Comparison of ENCODE assay signal across 13 cellular contexts in the genomic region with DNA sequence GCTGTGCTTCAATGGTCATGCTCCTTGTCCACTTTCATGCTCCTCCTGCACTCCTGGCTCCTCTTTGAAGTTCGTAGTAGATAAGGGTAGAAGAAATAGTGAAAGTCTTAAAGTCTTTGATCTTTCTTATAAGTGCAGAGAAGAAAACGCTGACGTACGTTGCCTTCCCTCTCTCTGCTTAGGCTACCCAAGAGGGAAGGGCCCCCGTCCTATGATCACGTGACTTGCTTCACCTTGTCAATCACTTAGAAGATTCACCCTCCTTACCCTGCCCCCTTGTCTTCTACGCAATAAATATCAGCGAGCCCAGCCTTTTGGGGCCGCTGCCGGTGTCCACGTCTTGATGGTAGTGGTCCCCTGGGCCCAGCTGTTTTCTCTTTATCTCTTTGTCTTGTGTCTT. TPM values are rescaled to one million over a fixed set of nuclear protein-coding genes. Genes with fewer than 3 reads are reported as not detected.
DNase-seq lines count a peak whose midpoint lies in the region; ATAC-seq and TF ChIP-seq lines count a peak whose summit lies in the region.
"Not testable (repeated sequence)": the region's sequence is repeated elsewhere in the genome, so short reads cannot be mapped to it uniquely, and the experiment has no call there.
"Had no signal": no experiment of that assay in that cellular context is flagged by ENCODE, and none has a peak within 500 bp of the region (broad histone marks: within the 10 kb centered on the region; RNA-seq: fewer than 3 reads in every experiment).

No MANE protein-coding gene starts in this region.

- peak in 3 of 5 donors; percentile 19 to 53 (median 35) for DNase-seq in CD4-positive, alpha-beta memory T cell
- DNase-seq in RWPE2 (ENCODE audit: low spot score); activated CD4-positive, alpha-beta T cell treated with anti-CD3 and anti-CD28 coated beads, Interleukin-2, amount 10 ng/mL, durations not matched to agents 7 days and 5 days; effector memory CD4-positive, alpha-beta T cell; memory B cell (ENCODE audit: low spot score in 2 of 2); stimulated activated effector memory CD8-positive, alpha-beta T cell treated with anti-CD3 and anti-CD28 coated beads, Interleukin-12 subunit alpha, Interleukin-12 subunit beta, amount 100 ng/mL, for 72 hours (ENCODE audit: low spot score in 2 of 2): not testable (repeated sequence)
- peak; percentile 36 for DNase-seq in activated naive CD4-positive, alpha-beta T cell treated with anti-CD3 and anti-CD28 coated beads, Interleukin-2, amount 10 ng/mL, durations not matched to agents 7 days and 5 days

- H3K36me3 ChIP-seq in CD4-positive, alpha-beta memory T cell (ENCODE audit: insufficient read depth, low read length); RWPE2 (ENCODE audit: low read depth); effector memory CD4-positive, alpha-beta T cell (ENCODE audit: control insufficient read depth, insufficient read depth, low read length): not testable (repeated sequence)

- peaks cover 41 to 71% (median 57%) of the 10 kb centered on the region in 4 donors for H3K4me1 Mint-ChIP-seq in CD4-positive, alpha-beta memory T cell
- H3K4me1 Mint-ChIP-seq in activated CD4-positive, alpha-beta T cell treated with anti-CD3 and anti-CD28 coated beads, Interleukin-2, amount 10 ng/mL, durations not matched to agents 7 days and 5 days, result peaks cover 60% of the 10 kb centered on the region
- H3K4me1 Mint-ChIP-seq in activated naive CD4-positive, alpha-beta T cell treated with anti-CD3 and anti-CD28 coated beads, Interleukin-2, amount 10 ng/mL, durations not matched to agents 7 days and 5 days, result peaks cover 66% of the 10 kb centered on the region
- peaks cover 28% of the 10 kb centered on the region for H3K4me1 Mint-ChIP-seq in memory B cell
- H3K4me1 Mint-ChIP-seq in stimulated activated effector memory CD8-positive, alpha-beta T cell treated with anti-CD3 and anti-CD28 coated beads, Interleukin-12 subunit alpha, Interleukin-12 subunit beta, amount 100 ng/mL, for 72 hours, result peaks cover 38% of the 10 kb centered on the region

- H3K9me3 ChIP-seq in CD4-positive, alpha-beta memory T cell (ENCODE audit: control insufficient read depth in 1 of 2, low read length in 2 of 2); RWPE2 (ENCODE audit: severe bottlenecking); effector memory CD4-positive, alpha-beta T cell (ENCODE audit: control insufficient read depth, low read length): not testable (repeated sequence)

- H3K36me3 Mint-ChIP-seq in CD4-positive, alpha-beta memory T cell; activated CD4-positive, alpha-beta T cell treated with anti-CD3 and anti-CD28 coated beads, Interleukin-2, amount 10 ng/mL, durations not matched to agents 7 days and 5 days (ENCODE audit: low read depth); memory B cell; stimulated activated effector memory CD8-positive, alpha-beta T cell treated with anti-CD3 and anti-CD28 coated beads, Interleukin-12 subunit alpha, Interleukin-12 subunit beta, amount 100 ng/mL, for 72 hours: not testable (repeated sequence)
- peaks cover 10% of the 10 kb centered on the region for H3K36me3 Mint-ChIP-seq in activated naive CD4-positive, alpha-beta T cell treated with anti-CD3 and anti-CD28 coated beads, Interleukin-2, amount 10 ng/mL, durations not matched to agents 7 days and 5 days

- ATAC-seq in RWPE2 (ENCODE audit: low read depth); memory B cell (ENCODE audit: low read depth); stimulated activated effector memory CD8-positive, alpha-beta T cell treated with anti-CD3 and anti-CD28 coated beads, Interleukin-12 subunit alpha, Interleukin-12 subunit beta, amount 100 ng/mL, for 72 hours: not testable (repeated sequence)

- peak overlapping the region; percentile 91 to 97 (median 94) for H3K27ac Mint-ChIP-seq in CD4-positive, alpha-beta memory T cell
- peak overlapping the region; percentile 71 for H3K27ac Mint-ChIP-seq in activated CD4-positive, alpha-beta T cell treated with anti-CD3 and anti-CD28 coated beads, Interleukin-2, amount 10 ng/mL, durations not matched to agents 7 days and 5 days
- peak overlapping the region; percentile 97 for H3K27ac Mint-ChIP-seq in activated naive CD4-positive, alpha-beta T cell treated with anti-CD3 and anti-CD28 coated beads, Interleukin-2, amount 10 ng/mL, durations not matched to agents 7 days and 5 days
- H3K27ac Mint-ChIP-seq in memory B cell, result peak overlapping the region; percentile 38
- peak overlapping the region; percentile 81 for H3K27ac Mint-ChIP-seq in stimulated activated effector memory CD8-positive, alpha-beta T cell treated with anti-CD3 and anti-CD28 coated beads, Interleukin-12 subunit alpha, Interleukin-12 subunit beta, amount 100 ng/mL, for 72 hours

- not testable (repeated sequence) for H3K9me3 Mint-ChIP-seq in CD4-positive, alpha-beta memory T cell; activated CD4-positive, alpha-beta T cell treated with anti-CD3 and anti-CD28 coated beads, Interleukin-2, amount 10 ng/mL, durations not matched to agents 7 days and 5 days; activated naive CD4-positive, alpha-beta T cell treated with anti-CD3 and anti-CD28 coated beads, Interleukin-2, amount 10 ng/mL, durations not matched to agents 7 days and 5 days; memory B cell; stimulated activated effector memory CD8-positive, alpha-beta T cell treated with anti-CD3 and anti-CD28 coated beads, Interleukin-12 subunit alpha, Interleukin-12 subunit beta, amount 100 ng/mL, for 72 hours

- H3K27me3 ChIP-seq in CD4-positive, alpha-beta memory T cell (ENCODE audit: insufficient read depth, low read length); RWPE2 (ENCODE audit: insufficient read depth, poor library complexity, severe bottlenecking); effector memory CD4-positive, alpha-beta T cell (replicated peaks; ENCODE audit: control insufficient read depth, insufficient read depth, low read length, poor library complexity, severe bottlenecking): not testable (repeated sequence)

- H3K4me1 ChIP-seq in CD4-positive, alpha-beta memory T cell (ENCODE audit: insufficient read depth, low read length), result peaks cover 54% of the 10 kb centered on the region
- peaks cover 16% of the 10 kb centered on the region for H3K4me1 ChIP-seq in RWPE2 (ENCODE audit: insufficient read depth, poor library complexity, severe bottlenecking)
- H3K4me1 ChIP-seq in effector memory CD4-positive, alpha-beta T cell (ENCODE audit: control insufficient read depth, insufficient read depth, low read length, poor library complexity, severe bottlenecking), result peaks cover 33% of the 10 kb centered on the region

- H3K4me3 ChIP-seq in CD4-positive, alpha-beta memory T cell (ENCODE audit: low read length in 2 of 2); RWPE2 (ENCODE audit: severe bottlenecking); effector memory CD4-positive, alpha-beta T cell (ENCODE audit: insufficient read depth, low read depth, low read length, poor library complexity, severe bottlenecking): not testable (repeated sequence)

- POLR2A ChIA-PET in CD4-positive, alpha-beta memory T cell (lab: Charles Lee; ENCODE audit: partially characterized antibody), result interaction anchor here (0.8 to 3.5 kb wide), 6 partner anchors 11 to 96 kb away, joined by 3 to 36 read pairs (median 10); partner anchors contain the start of gene ZNF575
- POLR2A ChIA-PET in activated CD4-positive, alpha-beta T cell treated with anti-CD3 and anti-CD28 coated beads, Interleukin-2, amount 10 ng/mL, durations not matched to agents 7 days and 5 days (lab: Charles Lee), result not testable (repeated sequence)

- intact Hi-C loops in CD4-positive, alpha-beta memory T cell (cut with micrococcal nuclease), result loop anchor here (5.0 kb wide), 1 partner anchor 40 kb away; no protein-coding TSS in a partner anchor

- peak overlapping the region in 6 of 8 donors; percentile 32 to 66 (median 52) for H3K4me3 Mint-ChIP-seq in CD4-positive, alpha-beta memory T cell
- H3K4me3 Mint-ChIP-seq in activated CD4-positive, alpha-beta T cell treated with anti-CD3 and anti-CD28 coated beads, Interleukin-2, amount 10 ng/mL, durations not matched to agents 7 days and 5 days; activated naive CD4-positive, alpha-beta T cell treated with anti-CD3 and anti-CD28 coated beads, Interleukin-2, amount 10 ng/mL, durations not matched to agents 7 days and 5 days; memory B cell; stimulated activated effector memory CD8-positive, alpha-beta T cell treated with anti-CD3 and anti-CD28 coated beads, Interleukin-12 subunit alpha, Interleukin-12 subunit beta, amount 100 ng/mL, for 72 hours: not testable (repeated sequence)

- CTCF ChIA-PET in CD4-positive, alpha-beta memory T cell (lab: Charles Lee; ENCODE audit: partially characterized antibody), result interaction anchor here (2.0 to 21.7 kb wide), 5 partner anchors 11 to 157 kb away, joined by 8 to 835 read pairs (median 30); partner anchors contain the start of genes ETHE1 and ZNF575
- CTCF ChIA-PET in activated CD4-positive, alpha-beta T cell treated with anti-CD3 and anti-CD28 coated beads, Interleukin-2, amount 10 ng/mL, durations not matched to agents 7 days and 5 days (lab: Charles Lee), result not testable (repeated sequence)
- CTCF ChIA-PET in activated naive CD4-positive, alpha-beta T cell treated with anti-CD3 and anti-CD28 coated beads, Interleukin-2, amount 10 ng/mL, durations not matched to agents 7 days and 5 days (lab: Charles Lee), result interaction anchor here (2.0 to 2.3 kb wide), 2 partner anchors 10 to 157 kb away, joined by 5 to 14 read pairs; no protein-coding TSS in a partner anchor

- H3K27ac ChIP-seq in CD4-positive, alpha-beta memory T cell (ENCODE audit: low read depth, low read length), result peak overlapping the region; percentile 34
- H3K27ac ChIP-seq in RWPE2 (ENCODE audit: poor library complexity, severe bottlenecking), result peak overlapping the region; percentile 88
- peak overlapping the region; percentile 85 for H3K27ac ChIP-seq in effector memory CD4-positive, alpha-beta T cell (ENCODE audit: insufficient read depth, low read length, poor library complexity, severe bottlenecking)

- TF ChIP-seq CTCF in RWPE2 (IDR thresholded peaks at IDR 0.05; ENCODE audit: poor library complexity, severe bottlenecking), result not testable (repeated sequence)

- not testable (repeated sequence) for H3K27me3 Mint-ChIP-seq in CD4-positive, alpha-beta memory T cell; activated CD4-positive, alpha-beta T cell treated with anti-CD3 and anti-CD28 coated beads, Interleukin-2, amount 10 ng/mL, durations not matched to agents 7 days and 5 days; activated naive CD4-positive, alpha-beta T cell treated with anti-CD3 and anti-CD28 coated beads, Interleukin-2, amount 10 ng/mL, durations not matched to agents 7 days and 5 days; memory B cell

RNA-seq across cellular contexts. Expression of gene TEX101, which starts 22.6 kb away (rescaled TPM):
- total RNA-seq in CD4-positive, alpha-beta memory T cell, result not detected
- polyA plus RNA-seq in CD4-positive, alpha-beta memory T cell, result not detected
- total RNA-seq in activated CD4-positive, alpha-beta T cell treated with anti-CD3 and anti-CD28 coated beads, Interleukin-2, amount 10 ng/mL, durations not matched to agents 7 days and 5 days, result not detected
- total RNA-seq: A673, GM12878, GM23248, H9, HT-29, M059J had no signal
- polyA plus RNA-seq: GM12878, GM23248 had no signal

RNA-seq across cellular contexts. Expression of gene LYPD3, which starts 28.1 kb away (rescaled TPM):
- total RNA-seq in CD4-positive, alpha-beta memory T cell, result 1 to 10 TPM; 3.3 to 3.7 TPM
- 1 to 10 TPM; 4.4 to 5.9 TPM for polyA plus RNA-seq in CD4-positive, alpha-beta memory T cell
- total RNA-seq in activated CD4-positive, alpha-beta T cell treated with anti-CD3 and anti-CD28 coated beads, Interleukin-2, amount 10 ng/mL, durations not matched to agents 7 days and 5 days, result under 1 TPM; 0.73 to 0.84 TPM
- total RNA-seq: GM23248 had no signal

Comparison
In these comparisons a context has a peak if more than half of its experiments do, and no peak if none do; other contexts are left out.
1. H3K27ac ChIP-seq: peak in every context shown above with its lines; median percentile 88 in RWPE2; 85 in effector memory CD4-positive, alpha-beta T cell; 34 in CD4-positive, alpha-beta memory T cell.
2. H3K27ac Mint-ChIP-seq: peak in every context shown above with its lines; median percentile 97 in activated naive CD4-positive, alpha-beta T cell treated with anti-CD3 and anti-CD28 coated beads, Interleukin-2, amount 10 ng/mL, durations not matched to agents 7 days and 5 days; 94 in CD4-positive, alpha-beta memory T cell; 81 in stimulated activated effector memory CD8-positive, alpha-beta T cell treated with anti-CD3 and anti-CD28 coated beads, Interleukin-12 subunit alpha, Interleukin-12 subunit beta, amount 100 ng/mL, for 72 hours; 71 in activated CD4-positive, alpha-beta T cell treated with anti-CD3 and anti-CD28 coated beads, Interleukin-2, amount 10 ng/mL, durations not matched to agents 7 days and 5 days; 38 in memory B cell.